9 cellular contexts compared by ENCODE assay signal in genomic region chr17:15524990-15525985, GRCh38. TPM values are rescaled to one million over a fixed set of nuclear protein-coding genes. Genes with fewer than 3 reads are reported as not detected.
DNase-seq lines count a peak whose midpoint lies in the region; ATAC-seq and TF ChIP-seq lines count a peak whose summit lies in the region.
"Not testable (repeated sequence)": the region's sequence is repeated elsewhere in the genome, so short reads cannot be mapped to it uniquely, and the experiment has no call there.
"Had no signal": no experiment of that assay in that cellular context is flagged by ENCODE, and none has a peak within 500 bp of the region (broad histone marks: within the 10 kb centered on the region; RNA-seq: fewer than 3 reads in every experiment).

No MANE protein-coding gene starts in this region.

- not testable (repeated sequence) for TF ChIP-seq POLR2A in adrenal gland (IDR thresholded peaks at IDR 0.05); heart left ventricle (IDR thresholded peaks at IDR 0.05)

- DNase-seq in AG09319 (ENCODE audit: extremely low read depth, low read depth) (peak; percentile 30), KBM-7 (peak; percentile 68), NCI-H748 (lab: John Stamatoyannopoulos, UW; ENCODE audit: unreplicated experiment) (peak; percentile 63), adrenal gland (peak in 4 of 7 donors; percentile 35 to 65 (median 39)), fibroblast of gingiva (ENCODE audit: low read depth) (peak; percentile 70), lower lobe of right lung (peak; percentile 51), renal cortical epithelial cell (ENCODE audit: low read depth) (peak; percentile 40)
- not testable (repeated sequence) for DNase-seq in heart left ventricle

- ATAC-seq in heart left ventricle (peak; percentile 51 to 73 (median 62)), lower lobe of right lung (peak; percentile 86 to 87)

- not testable (repeated sequence) for H3K4me1 ChIP-seq in adrenal gland (replicated peaks in 1 of 2); heart left ventricle; lower lobe of right lung

- 53 to 74% (median 65%) methylated on average over 9 to 10 of the region's 12 CpGs for WGBS in adrenal gland, 4 donors
- 81 to 87% (median 86%) methylated on average over 10 to 11 of the region's 12 CpGs for WGBS in heart left ventricle, 4 donors

- H3K4me3 ChIP-seq in adrenal gland, heart left ventricle, lower lobe of right lung: not testable (repeated sequence)

- H3K27me3 ChIP-seq in adrenal gland; heart left ventricle; lower lobe of right lung (ENCODE audit: low read depth): not testable (repeated sequence)

- H3K27ac ChIP-seq in adrenal gland, result peak overlapping the region in 1 of 5 donors; percentile 7
- not testable (repeated sequence) for H3K27ac ChIP-seq in heart left ventricle, lower lobe of right lung

- TF ChIP-seq CTCF in AG09319 (IDR thresholded peaks at IDR 0.05; ENCODE audit: low read depth, low read length); adrenal gland (IDR thresholded peaks at IDR 0.05); heart left ventricle (IDR thresholded peaks at IDR 0.05); lower lobe of right lung (IDR thresholded peaks at IDR 0.05): not testable (repeated sequence)

- H3K9me3 ChIP-seq in adrenal gland (replicated peaks in 1 of 3); heart left ventricle; lower lobe of right lung: not testable (repeated sequence)

- in situ Hi-C loops in KBM-7 (cut with MboI; ENCODE audit: low pct_unique_long_range_greater_than_20kb, low sequenced_read_pairs), result not testable (repeated sequence)

- intact Hi-C loops in adrenal gland (cut with DNase I); heart left ventricle (cut with DNase I); lower lobe of right lung (cut with DNase I): not testable (repeated sequence)

- H3K36me3 ChIP-seq in adrenal gland (replicated peaks in 1 of 2); heart left ventricle; lower lobe of right lung: not testable (repeated sequence)

RNA-seq across cellular contexts. Expression of gene TVP23C, which starts 38.0 kb away (rescaled TPM):
- 10 to 100 TPM in 6 of 8 donors, 1 to 10 TPM in 2; 4.0 to 51.8 (median 18.7) TPM for total RNA-seq in adrenal gland
- polyA plus RNA-seq in adrenal gland, result 10 to 100 TPM; 10.4 to 17.9 (median 11.9) TPM
- total RNA-seq in heart left ventricle, result 1 to 10 TPM; 1.9 to 8.7 (median 5.8) TPM
- polyA plus RNA-seq in heart left ventricle, result 1 to 10 TPM; 4.5 to 5.2 TPM
- total RNA-seq in lower lobe of right lung, result 16.0 TPM
- total RNA-seq in renal cortical epithelial cell, result 18.9 and 27.6 TPM in 2 replicates

RNA-seq across cellular contexts. Expression of gene CDRT4, which starts 57.9 kb away (rescaled TPM):
- 10 to 100 TPM in 4 of 8 donors, 1 to 10 TPM in 4; 1.5 to 18.8 (median 9.0) TPM for total RNA-seq in adrenal gland
- 10 to 100 TPM; 16.0 to 49.6 (median 36.9) TPM for polyA plus RNA-seq in adrenal gland
- total RNA-seq in heart left ventricle, result 1 to 10 TPM in 3 of 9 donors, under 1 TPM in 4, not detected in 2; 0.56 to 4.7 (median 0.96) TPM
- 1 to 10 TPM in 1 of 2 donors, under 1 TPM in 1; 0.12 to 1.9 TPM for polyA plus RNA-seq in heart left ventricle
- total RNA-seq in lower lobe of right lung, result 13.4 TPM
- total RNA-seq in renal cortical epithelial cell, result 1.2 TPM in 1 of 2 replicates, not detected in the other
- polyA plus RNA-seq: CD8-positive, alpha-beta memory T cell had no signal
